In the genomic region with DNA sequence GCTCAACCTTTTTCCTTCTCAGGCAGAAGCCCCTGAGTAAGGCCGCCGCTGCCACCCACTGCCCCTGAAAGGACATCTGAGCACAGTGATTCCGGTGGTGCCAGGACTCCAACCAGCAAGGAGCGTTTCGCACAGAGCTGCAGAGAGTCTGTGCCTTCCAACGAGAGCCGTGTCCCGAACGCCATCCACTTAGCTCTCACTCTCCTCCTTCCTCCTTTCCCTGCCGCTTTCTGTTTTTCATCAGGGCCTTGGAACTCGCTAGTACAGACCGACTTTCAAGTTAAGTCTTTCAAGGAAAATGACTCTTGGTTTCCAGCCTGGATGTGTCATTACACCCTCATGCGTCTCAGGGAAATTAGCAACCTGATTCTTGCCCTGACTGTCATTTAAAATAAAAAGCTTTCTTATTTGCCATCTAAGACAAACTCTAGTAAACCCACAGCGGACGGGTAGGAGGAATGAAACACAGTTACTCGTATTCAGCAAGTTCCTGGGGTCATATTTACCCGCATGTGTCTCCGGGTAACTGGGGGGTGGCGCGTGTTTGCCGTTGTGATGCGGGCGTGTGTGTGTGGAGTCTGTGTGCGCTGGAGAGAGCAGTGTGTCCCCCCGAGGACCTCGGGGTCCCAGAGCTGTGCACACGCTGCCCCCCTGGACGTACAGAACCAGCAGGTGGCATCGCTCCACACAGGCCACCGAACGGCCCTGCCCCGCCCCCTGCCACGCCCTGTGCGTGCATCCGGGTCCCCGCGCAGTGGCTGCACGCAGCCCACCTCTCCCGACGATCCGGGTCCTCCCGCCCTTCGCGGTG, we compare ENCODE assay signal across 1 cellular context.
TF ChIP-seq lines count a peak whose summit lies in the region.

No MANE protein-coding gene starts in this region.

TF ChIP-seq in GM12878, 131 proteins besides CTCF, POLR2A, EP300 and RAD21 (continued from another document):
- TF ChIP-seq, protein P1, sequence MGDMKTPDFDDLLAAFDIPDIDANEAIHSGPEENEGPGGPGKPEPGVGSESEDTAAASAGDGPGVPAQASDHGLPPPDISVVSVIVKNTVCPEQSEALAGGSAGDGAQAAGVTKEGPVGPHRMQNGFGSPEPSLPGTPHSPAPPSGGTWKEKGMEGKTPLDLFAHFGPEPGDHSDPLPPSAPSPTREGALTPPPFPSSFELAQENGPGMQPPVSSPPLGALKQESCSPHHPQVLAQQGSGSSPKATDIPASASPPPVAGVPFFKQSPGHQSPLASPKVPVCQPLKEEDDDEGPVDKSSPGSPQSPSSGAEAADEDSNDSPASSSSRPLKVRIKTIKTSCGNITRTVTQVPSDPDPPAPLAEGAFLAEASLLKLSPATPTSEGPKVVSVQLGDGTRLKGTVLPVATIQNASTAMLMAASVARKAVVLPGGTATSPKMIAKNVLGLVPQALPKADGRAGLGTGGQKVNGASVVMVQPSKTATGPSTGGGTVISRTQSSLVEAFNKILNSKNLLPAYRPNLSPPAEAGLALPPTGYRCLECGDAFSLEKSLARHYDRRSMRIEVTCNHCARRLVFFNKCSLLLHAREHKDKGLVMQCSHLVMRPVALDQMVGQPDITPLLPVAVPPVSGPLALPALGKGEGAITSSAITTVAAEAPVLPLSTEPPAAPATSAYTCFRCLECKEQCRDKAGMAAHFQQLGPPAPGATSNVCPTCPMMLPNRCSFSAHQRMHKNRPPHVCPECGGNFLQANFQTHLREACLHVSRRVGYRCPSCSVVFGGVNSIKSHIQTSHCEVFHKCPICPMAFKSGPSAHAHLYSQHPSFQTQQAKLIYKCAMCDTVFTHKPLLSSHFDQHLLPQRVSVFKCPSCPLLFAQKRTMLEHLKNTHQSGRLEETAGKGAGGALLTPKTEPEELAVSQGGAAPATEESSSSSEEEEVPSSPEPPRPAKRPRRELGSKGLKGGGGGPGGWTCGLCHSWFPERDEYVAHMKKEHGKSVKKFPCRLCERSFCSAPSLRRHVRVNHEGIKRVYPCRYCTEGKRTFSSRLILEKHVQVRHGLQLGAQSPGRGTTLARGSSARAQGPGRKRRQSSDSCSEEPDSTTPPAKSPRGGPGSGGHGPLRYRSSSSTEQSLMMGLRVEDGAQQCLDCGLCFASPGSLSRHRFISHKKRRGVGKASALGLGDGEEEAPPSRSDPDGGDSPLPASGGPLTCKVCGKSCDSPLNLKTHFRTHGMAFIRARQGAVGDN (IDR thresholded peaks at IDR 0.05) = peak; percentile 57; the same call in 1 of the 2 replicates
- no peak for TF ChIP-seq SREBF1 (IDR thresholded peaks at IDR 0.05; ENCODE audit: low read length)
- peak; percentile 42; the same call in 1 of the 2 replicates for TF ChIP-seq IKZF1 (conservative IDR thresholded peaks at IDR 0.05)
- TF ChIP-seq RB1 (IDR thresholded peaks at IDR 0.05; ENCODE audit: borderline replicate concordance) = no peak
- peak in 1 of 2 experiments; percentile 13; a peak in 1 of 4 replicates for TF ChIP-seq BHLHE40 (IDR thresholded peaks at IDR 0.05; ENCODE audit: borderline replicate concordance in 1 of 2, low read depth in 2 of 2, low read length in 1 of 2)
TF ChIP-seq in GM12878: peak in this region for 5.
